In genomic region chr1:84020151-84020550, GRCh38 we compare ENCODE assay signal across 30 cellular contexts. TPM values are rescaled to one million over a fixed set of nuclear protein-coding genes. Genes with fewer than 3 reads are reported as not detected.
DNase-seq lines count a peak whose midpoint lies in the region; ATAC-seq, FAIRE-seq and TF ChIP-seq lines count a peak whose summit lies in the region.
"Had no signal": no experiment of that assay in that cellular context is flagged by ENCODE, and none has a peak within 500 bp of the region (broad histone marks: within the 10 kb centered on the region; RNA-seq: fewer than 3 reads in every experiment).

No MANE protein-coding gene starts in this region.

- H3K9me3 Mint-ChIP-seq in endodermal cell (peaks cover 11% of the 10 kb centered on the region), neural progenitor cell (peaks cover 7% of the 10 kb centered on the region)
- H3K9me3 Mint-ChIP-seq: activated T-cell treated with anti-CD3 and anti-CD28 coated beads, Interleukin-2, amount 50 U/mL, for 72 hours; T-helper 2 cell treated with Interferon-gamma antibody and Interleukin-4, amounts not matched to agents 5 μg/mL and 100 μg/mL, for 36 hours had no signal

- no peak overlapping the region for H3K4me3 ChIP-seq in endodermal cell (ENCODE audit: low read length)
- H3K4me3 ChIP-seq in pancreas, result no peak overlapping the region
- H3K4me3 ChIP-seq in neural progenitor cell, result no peak overlapping the region
- H3K4me3 ChIP-seq: gastrocnemius medialis, GM12878, lung, skin epidermis had no signal

- TF ChIP-seq CTCF in endodermal cell (conservative IDR thresholded peaks at IDR 0.05), result peak; percentile 19
- TF ChIP-seq CTCF in pancreas (IDR thresholded peaks at IDR 0.05), result no peak
- no peak for TF ChIP-seq CTCF in neural progenitor cell (IDR thresholded peaks at IDR 0.05)

- H3K36me3 ChIP-seq in endodermal cell (ENCODE audit: control insufficient read depth, insufficient read depth, low read length) (no peaks in the 10 kb centered on the region), pancreas (no peaks in the 10 kb centered on the region), neural progenitor cell (no peaks in the 10 kb centered on the region)
- H3K36me3 ChIP-seq: gastrocnemius medialis, neutrophil had no signal

- H3K27ac ChIP-seq in endodermal cell (ENCODE audit: low read depth, low read length) (no peak overlapping the region), pancreas (peak overlapping the region in 2 of 4 donors; percentile 29 to 63), neural progenitor cell (no peak overlapping the region)
- H3K27ac ChIP-seq: gastrocnemius medialis, neutrophil, skin epidermis had no signal

- no peaks in the 10 kb centered on the region for H4K20me1 ChIP-seq in neural progenitor cell (ENCODE audit: low read depth)

- no peak overlapping the region for H2AFZ ChIP-seq in neural progenitor cell (replicated peaks)

- no peaks in the 10 kb centered on the region for H3F3A ChIP-seq in neural progenitor cell (ENCODE audit: low read depth)

- H3K9ac ChIP-seq in endodermal cell (ENCODE audit: extremely low read depth, low read length, poor library complexity, severe bottlenecking) (no peak overlapping the region), neural progenitor cell (no peak overlapping the region)

- peak; percentile 3 for DNase-seq in NCI-H146 (lab: John Stamatoyannopoulos, UW)
- no peak for DNase-seq in NCI-H146 treated with DMSO at 0.1 percent for 48 hours (lab: John Stamatoyannopoulos, UW; ENCODE audit: unreplicated experiment)
- peak; percentile 31 for DNase-seq in NCI-H510A (lab: John Stamatoyannopoulos, UW)
- DNase-seq in endodermal cell, result no peak
- peak in 2 of 6 donors; percentile 7 to 29 for DNase-seq in pancreas
- DNase-seq in COLO668 (lab: John Stamatoyannopoulos, UW; ENCODE audit: unreplicated experiment), result no peak
- DNase-seq in neural progenitor cell (ENCODE audit: low spot score), result no peak
- DNase-seq: activated CD4-positive, alpha-beta T cell treated with anti-CD3 and anti-CD28 coated beads, Interleukin-2, amount 10 ng/mL, durations not matched to agents 7 days and 5 days; activated naive CD4-positive, alpha-beta T cell treated with anti-CD3 and anti-CD28 coated beads for 36 hours; activated T-cell treated with anti-CD3 and anti-CD28 coated beads, Interleukin-2, amount 50 U/mL, for 72 hours; AML-193; CD8-positive, alpha-beta memory T cell; effector memory CD4-positive, alpha-beta T cell; gastrocnemius medialis; H7; IMR-90; NCI-H1105 treated with DMSO at 0.1 percent for 48 hours; NCI-H526; Right ventricle myocardium superior; stimulated activated CD4-positive, alpha-beta T cell treated with anti-CD3 and anti-CD28 coated beads, Interleukin-1b, Interleukin-23, amount 100 ng/mL, for 48 hours had no signal

- H3K36me3 Mint-ChIP-seq in endodermal cell (ENCODE audit: low read depth), result no peaks in the 10 kb centered on the region
- no peaks in the 10 kb centered on the region for H3K36me3 Mint-ChIP-seq in neural progenitor cell
- H3K36me3 Mint-ChIP-seq: CD8-positive, alpha-beta memory T cell had no signal

- 72 to 74% methylated on average over 3 of the region's 3 CpGs for WGBS in endodermal cell (ENCODE audit: insufficient coverage in 1 of 2, insufficient read length in 1 of 2), 2 experiments
- 8 to 9% methylated on average over 3 of the region's 3 CpGs for WGBS in pancreas, 2 donors

- ATAC-seq in pancreas (peak; percentile 50 to 96 (median 88)), GM19463 (IDR thresholded peaks at IDR 0.05; ENCODE audit: unreplicated experiment) (no peak)
- ATAC-seq: activated T-cell treated with anti-CD3 and anti-CD28 coated beads, Interleukin-2, amount 50 U/mL, for 72 hours; gastrocnemius medialis; GM12878 had no signal

- H3K4me1 Mint-ChIP-seq in endodermal cell, result peaks cover 13% of the 10 kb centered on the region
- no peaks in the 10 kb centered on the region for H3K4me1 Mint-ChIP-seq in neural progenitor cell
- H3K4me1 Mint-ChIP-seq: activated CD4-positive, alpha-beta T cell treated with anti-CD3 and anti-CD28 coated beads, Interleukin-2, amount 10 ng/mL, durations not matched to agents 7 days and 5 days; CD8-positive, alpha-beta memory T cell had no signal

- H3K4me3 Mint-ChIP-seq in endodermal cell (no peak overlapping the region), neural progenitor cell (no peak overlapping the region)
- H3K4me3 Mint-ChIP-seq: activated CD4-positive, alpha-beta T cell treated with anti-CD3 and anti-CD28 coated beads, Interleukin-2, amount 10 ng/mL, durations not matched to agents 7 days and 5 days; activated naive CD4-positive, alpha-beta T cell treated with anti-CD3 and anti-CD28 coated beads for 36 hours; activated T-cell treated with anti-CD3 and anti-CD28 coated beads, Interleukin-2, amount 50 U/mL, for 72 hours; CD8-positive, alpha-beta memory T cell; T-helper 2 cell treated with Interferon-gamma antibody and Interleukin-4, amounts not matched to agents 5 μg/mL and 100 μg/mL, for 36 hours had no signal

- intact Hi-C loops in pancreas (cut with DNase I), result no loop called here

- peaks cover 67% of the 10 kb centered on the region for H3K27me3 Mint-ChIP-seq in endodermal cell (ENCODE audit: insufficient read depth)
- no peaks in the 10 kb centered on the region for H3K27me3 Mint-ChIP-seq in neural progenitor cell (ENCODE audit: insufficient read depth, low read depth)

- no peak overlapping the region for H3K4me2 ChIP-seq in neural progenitor cell

- no peaks in the 10 kb centered on the region for H3K79me2 ChIP-seq in neural progenitor cell (ENCODE audit: low read depth)

- no peak for FAIRE-seq in pancreas (lab: Jason Lieb, UNC)
- FAIRE-seq: A204.1, colon, GM12878, islet of Langerhans, urothelium cell line had no signal

- H3K4me1 ChIP-seq in endodermal cell (ENCODE audit: control insufficient read depth, insufficient read depth, low read length), result peaks cover 6% of the 10 kb centered on the region
- H3K4me1 ChIP-seq in pancreas, result no peaks in the 10 kb centered on the region
- no peaks in the 10 kb centered on the region for H3K4me1 ChIP-seq in neural progenitor cell
- H3K4me1 ChIP-seq: gastrocnemius medialis had no signal

- no peak overlapping the region for H3K27ac Mint-ChIP-seq in endodermal cell
- H3K27ac Mint-ChIP-seq in neural progenitor cell, result no peak overlapping the region
- H3K27ac Mint-ChIP-seq: activated CD4-positive, alpha-beta T cell treated with anti-CD3 and anti-CD28 coated beads, Interleukin-2, amount 10 ng/mL, durations not matched to agents 7 days and 5 days; activated naive CD4-positive, alpha-beta T cell treated with anti-CD3 and anti-CD28 coated beads for 36 hours; activated T-cell treated with anti-CD3 and anti-CD28 coated beads, Interleukin-2, amount 50 U/mL, for 72 hours; CD8-positive, alpha-beta memory T cell; T-helper 2 cell treated with Interferon-gamma antibody and Interleukin-4, amounts not matched to agents 5 μg/mL and 100 μg/mL, for 36 hours had no signal

- H3K27me3 ChIP-seq in endodermal cell (ENCODE audit: control insufficient read depth, insufficient read depth, low read length, poor library complexity, severe bottlenecking), result peaks cover 44% of the 10 kb centered on the region
- H3K27me3 ChIP-seq in pancreas, result no peaks in the 10 kb centered on the region
- no peaks in the 10 kb centered on the region for H3K27me3 ChIP-seq in neural progenitor cell
- H3K27me3 ChIP-seq: gastrocnemius medialis, neutrophil had no signal

- peaks cover 14% of the 10 kb centered on the region for H3K9me3 ChIP-seq in endodermal cell (ENCODE audit: control insufficient read depth, low read length)
- H3K9me3 ChIP-seq in pancreas, result peaks cover 0 to 3% (median 0%) of the 10 kb centered on the region in 4 donors
- no peaks in the 10 kb centered on the region for H3K9me3 ChIP-seq in neural progenitor cell (ENCODE audit: low read depth)
- H3K9me3 ChIP-seq: gastrocnemius medialis, neutrophil had no signal

RNA-seq across cellular contexts. Expression of gene TTLL7, which starts 21.2 kb away (rescaled TPM):
- total RNA-seq in endodermal cell (1 to 10 TPM; 3.4 to 3.7 TPM), pancreas (10 to 100 TPM; 10.5 to 22.4 (median 13.1) TPM), neural progenitor cell (ENCODE audit: low replicate concordance) (20.2 and 37.9 TPM in 2 replicates)
- 8.7 TPM for polyA plus RNA-seq in endodermal cell (2013, experiment 1 of 2)
- polyA plus RNA-seq in endodermal cell (2013, experiment 2 of 2), result 6.7 TPM
- 10 to 100 TPM; 11.2 to 13.9 TPM for polyA plus RNA-seq in pancreas
- total RNA-seq: activated naive CD4-positive, alpha-beta T cell treated with anti-CD3 and anti-CD28 coated beads for 36 hours had no signal

Comparison
In these comparisons a context has a peak if more than half of its experiments do, and no peak if none do; other contexts are left out.
1. DNase-seq: peak in NCI-H146 (single experiment) and NCI-H510A (single experiment); none in NCI-H146 treated with DMSO at 0.1 percent for 48 hours (single experiment), endodermal cell (single experiment), COLO668 (single experiment) and neural progenitor cell (single experiment).